ENCODE assay signal across 2 cellular contexts in the genomic region with DNA sequence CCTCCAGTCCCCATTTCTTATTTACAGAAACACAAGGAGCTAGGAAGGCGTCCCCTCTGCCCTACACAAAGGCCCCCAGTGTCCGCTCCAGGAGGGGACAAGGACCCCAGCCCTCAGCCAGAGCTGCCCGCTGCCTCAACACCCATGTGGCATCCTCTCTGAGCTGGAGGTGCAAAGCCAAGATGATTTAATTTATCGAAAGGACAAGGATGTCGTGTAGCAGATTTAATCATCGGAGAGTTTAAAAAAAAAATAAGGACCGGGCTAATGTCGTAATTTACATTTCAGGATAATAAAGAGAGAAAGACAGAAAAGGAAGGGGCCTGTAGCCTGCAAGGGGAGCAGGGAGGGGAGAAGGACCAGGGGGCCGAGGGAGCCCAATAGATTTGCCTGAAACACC.
TF ChIP-seq lines count a peak whose summit lies in the region.

No MANE protein-coding gene starts in this region.

TF ChIP-seq in GM23338, 12 proteins besides CTCF, POLR2A, EP300 and RAD21 (continued from another document):
- TF ChIP-seq, protein P1, sequence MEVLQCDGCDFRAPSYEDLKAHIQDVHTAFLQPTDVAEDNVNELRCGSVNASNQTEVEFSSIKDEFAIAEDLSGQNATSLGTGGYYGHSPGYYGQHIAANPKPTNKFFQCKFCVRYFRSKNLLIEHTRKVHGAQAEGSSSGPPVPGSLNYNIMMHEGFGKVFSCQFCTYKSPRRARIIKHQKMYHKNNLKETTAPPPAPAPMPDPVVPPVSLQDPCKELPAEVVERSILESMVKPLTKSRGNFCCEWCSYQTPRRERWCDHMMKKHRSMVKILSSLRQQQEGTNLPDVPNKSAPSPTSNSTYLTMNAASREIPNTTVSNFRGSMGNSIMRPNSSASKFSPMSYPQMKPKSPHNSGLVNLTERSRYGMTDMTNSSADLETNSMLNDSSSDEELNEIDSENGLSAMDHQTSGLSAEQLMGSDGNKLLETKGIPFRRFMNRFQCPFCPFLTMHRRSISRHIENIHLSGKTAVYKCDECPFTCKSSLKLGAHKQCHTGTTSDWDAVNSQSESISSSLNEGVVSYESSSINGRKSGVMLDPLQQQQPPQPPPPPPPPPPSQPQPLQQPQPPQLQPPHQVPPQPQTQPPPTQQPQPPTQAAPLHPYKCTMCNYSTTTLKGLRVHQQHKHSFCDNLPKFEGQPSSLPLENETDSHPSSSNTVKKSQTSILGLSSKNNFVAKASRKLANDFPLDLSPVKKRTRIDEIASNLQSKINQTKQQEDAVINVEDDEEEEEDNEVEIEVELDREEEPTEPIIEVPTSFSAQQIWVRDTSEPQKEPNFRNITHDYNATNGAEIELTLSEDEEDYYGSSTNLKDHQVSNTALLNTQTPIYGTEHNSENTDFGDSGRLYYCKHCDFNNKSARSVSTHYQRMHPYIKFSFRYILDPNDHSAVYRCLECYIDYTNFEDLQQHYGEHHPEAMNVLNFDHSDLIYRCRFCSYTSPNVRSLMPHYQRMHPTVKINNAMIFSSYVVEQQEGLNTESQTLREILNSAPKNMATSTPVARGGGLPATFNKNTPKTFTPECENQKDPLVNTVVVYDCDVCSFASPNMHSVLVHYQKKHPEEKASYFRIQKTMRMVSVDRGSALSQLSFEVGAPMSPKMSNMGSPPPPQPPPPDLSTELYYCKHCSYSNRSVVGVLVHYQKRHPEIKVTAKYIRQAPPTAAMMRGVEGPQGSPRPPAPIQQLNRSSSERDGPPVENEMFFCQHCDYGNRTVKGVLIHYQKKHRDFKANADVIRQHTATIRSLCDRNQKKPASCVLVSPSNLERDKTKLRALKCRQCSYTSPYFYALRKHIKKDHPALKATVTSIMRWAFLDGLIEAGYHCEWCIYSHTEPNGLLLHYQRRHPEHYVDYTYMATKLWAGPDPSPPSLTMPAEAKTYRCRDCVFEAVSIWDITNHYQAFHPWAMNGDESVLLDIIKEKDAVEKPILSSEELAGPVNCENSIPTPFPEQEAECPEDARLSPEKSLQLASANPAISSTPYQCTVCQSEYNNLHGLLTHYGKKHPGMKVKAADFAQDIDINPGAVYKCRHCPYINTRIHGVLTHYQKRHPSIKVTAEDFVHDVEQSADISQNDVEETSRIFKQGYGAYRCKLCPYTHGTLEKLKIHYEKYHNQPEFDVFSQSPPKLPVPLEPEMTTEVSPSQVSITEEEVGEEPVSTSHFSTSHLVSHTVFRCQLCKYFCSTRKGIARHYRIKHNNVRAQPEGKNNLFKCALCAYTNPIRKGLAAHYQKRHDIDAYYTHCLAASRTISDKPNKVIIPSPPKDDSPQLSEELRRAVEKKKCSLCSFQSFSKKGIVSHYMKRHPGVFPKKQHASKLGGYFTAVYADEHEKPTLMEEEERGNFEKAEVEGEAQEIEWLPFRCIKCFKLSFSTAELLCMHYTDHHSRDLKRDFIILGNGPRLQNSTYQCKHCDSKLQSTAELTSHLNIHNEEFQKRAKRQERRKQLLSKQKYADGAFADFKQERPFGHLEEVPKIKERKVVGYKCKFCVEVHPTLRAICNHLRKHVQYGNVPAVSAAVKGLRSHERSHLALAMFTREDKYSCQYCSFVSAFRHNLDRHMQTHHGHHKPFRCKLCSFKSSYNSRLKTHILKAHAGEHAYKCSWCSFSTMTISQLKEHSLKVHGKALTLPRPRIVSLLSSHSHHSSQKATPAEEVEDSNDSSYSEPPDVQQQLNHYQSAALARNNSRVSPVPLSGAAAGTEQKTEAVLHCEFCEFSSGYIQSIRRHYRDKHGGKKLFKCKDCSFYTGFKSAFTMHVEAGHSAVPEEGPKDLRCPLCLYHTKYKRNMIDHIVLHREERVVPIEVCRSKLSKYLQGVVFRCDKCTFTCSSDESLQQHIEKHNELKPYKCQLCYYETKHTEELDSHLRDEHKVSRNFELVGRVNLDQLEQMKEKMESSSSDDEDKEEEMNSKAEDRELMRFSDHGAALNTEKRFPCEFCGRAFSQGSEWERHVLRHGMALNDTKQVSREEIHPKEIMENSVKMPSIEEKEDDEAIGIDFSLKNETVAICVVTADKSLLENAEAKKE (CRISPR knock-in tag; IDR thresholded peaks at IDR 0.05): no peak

TF ChIP-seq in IMR-90, 13 proteins besides CTCF, POLR2A, EP300 and RAD21 (continued from another document):
- TF ChIP-seq, protein P2, sequence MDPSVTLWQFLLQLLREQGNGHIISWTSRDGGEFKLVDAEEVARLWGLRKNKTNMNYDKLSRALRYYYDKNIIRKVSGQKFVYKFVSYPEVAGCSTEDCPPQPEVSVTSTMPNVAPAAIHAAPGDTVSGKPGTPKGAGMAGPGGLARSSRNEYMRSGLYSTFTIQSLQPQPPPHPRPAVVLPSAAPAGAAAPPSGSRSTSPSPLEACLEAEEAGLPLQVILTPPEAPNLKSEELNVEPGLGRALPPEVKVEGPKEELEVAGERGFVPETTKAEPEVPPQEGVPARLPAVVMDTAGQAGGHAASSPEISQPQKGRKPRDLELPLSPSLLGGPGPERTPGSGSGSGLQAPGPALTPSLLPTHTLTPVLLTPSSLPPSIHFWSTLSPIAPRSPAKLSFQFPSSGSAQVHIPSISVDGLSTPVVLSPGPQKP (IDR thresholded peaks at IDR 0.05; ENCODE audit: borderline replicate concordance, low read depth, low read length): no peak
- TF ChIP-seq MAFK (IDR thresholded peaks at IDR 0.05; ENCODE audit: low read depth, low read length) (no peak), BHLHE40 (IDR thresholded peaks at IDR 0.05; ENCODE audit: low read depth, low read length) (no peak), MXI1 (IDR thresholded peaks at IDR 0.05; ENCODE audit: borderline replicate concordance, low read depth, low read length) (no peak), CHD1 (IDR thresholded peaks at IDR 0.05; ENCODE audit: low read depth, low read length) (no peak), MAZ (IDR thresholded peaks at IDR 0.05; ENCODE audit: borderline replicate concordance, low read depth, low read length) (no peak)
